8 cellular contexts compared by ENCODE assay signal in the genomic region with DNA sequence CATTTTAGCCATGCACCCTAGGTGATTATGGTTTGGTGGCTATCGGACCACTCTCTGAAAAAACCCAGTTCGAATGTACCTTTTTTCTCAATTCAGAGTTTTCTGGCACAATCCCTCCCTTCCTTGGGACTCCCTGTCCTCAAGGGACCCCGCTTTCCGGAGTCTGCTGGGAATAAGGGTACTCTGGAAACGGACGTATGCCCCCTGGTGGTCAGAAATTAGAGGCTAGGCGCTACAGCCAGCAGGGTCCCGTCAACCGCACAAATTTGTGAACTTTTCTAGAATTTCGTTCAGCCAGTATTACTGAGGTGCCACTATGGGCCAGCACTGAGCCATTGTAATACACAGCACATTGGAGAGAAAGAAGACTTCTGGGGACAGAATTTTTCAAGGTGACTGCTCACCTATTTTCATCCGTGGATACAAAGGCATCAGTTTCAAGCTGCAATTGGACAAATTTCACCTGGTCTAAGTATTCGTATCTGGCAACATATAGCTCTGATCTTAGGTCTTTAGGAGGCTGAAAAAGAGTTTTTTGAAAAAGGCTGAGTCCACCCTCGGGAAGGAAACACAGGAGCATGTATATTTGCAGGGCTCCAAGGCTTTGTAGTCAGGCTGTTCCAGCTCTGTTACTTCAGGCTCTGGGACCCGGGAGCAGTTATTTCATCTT. TPM values are rescaled to one million over a fixed set of nuclear protein-coding genes. Genes with fewer than 3 reads are reported as not detected.
A peak's percentile ranks its signal among the peaks of the same experiment; 100 is the strongest.
DNase-seq lines count a peak whose midpoint lies in the region; ATAC-seq, FAIRE-seq and TF ChIP-seq lines count a peak whose summit lies in the region.
"Had no signal": no experiment of that assay in that cellular context is flagged by ENCODE, and none has a peak within 500 bp of the region (broad histone marks: within the 10 kb centered on the region; RNA-seq: fewer than 3 reads in every experiment).

No MANE protein-coding gene starts in this region.

- H3K9me3 ChIP-seq in gastroesophageal sphincter (no peaks in the 10 kb centered on the region), pancreas (no peaks in the 10 kb centered on the region), tibial artery (no peaks in the 10 kb centered on the region)

- 7 to 15% methylated on average over 6 to 11 of the region's 14 CpGs for WGBS in gastroesophageal sphincter (ENCODE audit: low coverage in 1 of 2), 2 donors
- WGBS in pancreas, 2 donors: 5 to 6% methylated on average over 14 of the region's 14 CpGs

- H3K36me3 ChIP-seq in gastroesophageal sphincter: no peaks in the 10 kb centered on the region
- no peaks in the 10 kb centered on the region for H3K36me3 ChIP-seq in pancreas
- no peaks in the 10 kb centered on the region for H3K36me3 ChIP-seq in tibial artery

- H3K27me3 ChIP-seq in gastroesophageal sphincter: no peaks in the 10 kb centered on the region
- no peaks in the 10 kb centered on the region for H3K27me3 ChIP-seq in pancreas
- no peaks in the 10 kb centered on the region for H3K27me3 ChIP-seq in tibial artery

- peak; percentile 84 for TF ChIP-seq CTCF in GM12872 (IDR thresholded peaks at IDR 0.05; ENCODE audit: insufficient read depth, low read depth, low read length)
- peak; percentile 75 for TF ChIP-seq CTCF in LNCaP clone FGC (IDR thresholded peaks at IDR 0.05; ENCODE audit: control insufficient read depth, extremely low read depth, insufficient read depth)
- TF ChIP-seq CTCF in gastroesophageal sphincter (IDR thresholded peaks at IDR 0.05): peak; percentile 91 to 96 (median 94)
- peak; percentile 92 to 97 (median 92) for TF ChIP-seq CTCF in pancreas (IDR thresholded peaks at IDR 0.05)
- peak; percentile 92 to 94 for TF ChIP-seq CTCF in tibial artery (IDR thresholded peaks at IDR 0.05)

- no peak for FAIRE-seq in pancreas (lab: Jason Lieb, UNC)

- H3K4me1 ChIP-seq in gastroesophageal sphincter: peaks cover 0 to 10% (median 3%) of the 10 kb centered on the region in 3 donors
- H3K4me1 ChIP-seq in pancreas: no peaks in the 10 kb centered on the region
- H3K4me1 ChIP-seq in tibial artery: peaks cover 0 to 9% (median 3%) of the 10 kb centered on the region in 4 donors

- H3K27ac ChIP-seq in gastroesophageal sphincter (no peak overlapping the region), pancreas (no peak overlapping the region), tibial artery (no peak overlapping the region)

- in situ Hi-C loops in SK-MEL-5 (cut with HindIII; ENCODE audit: low pct_unique_long_range_greater_than_20kb, low sequenced_read_pairs): no loop called here

- no peak for TF ChIP-seq EP300 in gastroesophageal sphincter (IDR thresholded peaks at IDR 0.05)

- no peak overlapping the region for H3K4me3 ChIP-seq in LNCaP clone FGC (ENCODE audit: low read depth, low read length)
- H3K4me3 ChIP-seq in gastroesophageal sphincter: no peak overlapping the region
- H3K4me3 ChIP-seq in pancreas: no peak overlapping the region
- H3K4me3 ChIP-seq in tibial artery: no peak overlapping the region

- intact Hi-C loops in pancreas (cut with DNase I) (loop anchor here in 2 of 3 donors (5.0 to 10.0 kb wide), 2 partner anchors 67 to 75 kb away; no protein-coding TSS in a partner anchor), tibial artery (cut with DNase I; ENCODE audit: low total_unique reads) (loop anchor here (5.0 kb wide), 1 partner anchor 73 kb away; a partner anchor contains a TSS)

- ATAC-seq in gastroesophageal sphincter (peak; percentile 92), pancreas (peak; percentile 92 to 99 (median 96))

- no peak for DNase-seq in LNCaP clone FGC (ENCODE audit: low read depth)
- peak; percentile 88 for DNase-seq in SK-MEL-5 (ENCODE audit: low read depth, low spot score)
- DNase-seq in activated gamma-delta T cell treated with anti-CD3 and anti-CD28 coated beads, Interleukin-2, amount 50 U/mL, for 16 hours (ENCODE audit: low read depth): peak; percentile 57
- peak in 5 of 6 donors; percentile 68 to 81 (median 75) for DNase-seq in pancreas
- peak; percentile 71 to 86 for DNase-seq in tibial artery

- no peak for TF ChIP-seq POLR2A in gastroesophageal sphincter (IDR thresholded peaks at IDR 0.05)

RNA-seq across cellular contexts. Expression of a gene that starts 27.1 kb away (rescaled TPM):
- total RNA-seq in SK-MEL-5 (2014; rRNA removed; shearing (Covaris generic)): not detected in 2 replicates
- not detected in 2 replicates for polyA plus RNA-seq in SK-MEL-5 (2015; cell fraction: cytosol; rRNA removed)
- polyA plus RNA-seq in SK-MEL-5 (2015; cell fraction: nucleus; rRNA removed): not detected in 2 replicates
- total RNA-seq in gastroesophageal sphincter (not detected), pancreas (not detected)
- not detected for polyA plus RNA-seq in pancreas
- total RNA-seq: temporal lobe had no signal

RNA-seq across cellular contexts. Expression of a gene that starts 39.3 kb away (rescaled TPM):
- 14.9 and 16.3 TPM in 2 replicates for total RNA-seq in SK-MEL-5 (2014; rRNA removed; shearing (Covaris generic))
- 20.0 and 26.4 TPM in 2 replicates for polyA plus RNA-seq in SK-MEL-5 (2015; cell fraction: cytosol; rRNA removed)
- 63.4 and 87.6 TPM in 2 replicates for polyA plus RNA-seq in SK-MEL-5 (2015; cell fraction: nucleus; rRNA removed)
- total RNA-seq in gastroesophageal sphincter: 10 to 100 TPM; 45.5 to 70.5 (median 56.5) TPM
- total RNA-seq in pancreas: 10 to 100 TPM; 21.3 to 47.0 (median 28.9) TPM
- 10 to 100 TPM; 48.2 to 85.3 TPM for polyA plus RNA-seq in pancreas
